In the genomic region with DNA sequence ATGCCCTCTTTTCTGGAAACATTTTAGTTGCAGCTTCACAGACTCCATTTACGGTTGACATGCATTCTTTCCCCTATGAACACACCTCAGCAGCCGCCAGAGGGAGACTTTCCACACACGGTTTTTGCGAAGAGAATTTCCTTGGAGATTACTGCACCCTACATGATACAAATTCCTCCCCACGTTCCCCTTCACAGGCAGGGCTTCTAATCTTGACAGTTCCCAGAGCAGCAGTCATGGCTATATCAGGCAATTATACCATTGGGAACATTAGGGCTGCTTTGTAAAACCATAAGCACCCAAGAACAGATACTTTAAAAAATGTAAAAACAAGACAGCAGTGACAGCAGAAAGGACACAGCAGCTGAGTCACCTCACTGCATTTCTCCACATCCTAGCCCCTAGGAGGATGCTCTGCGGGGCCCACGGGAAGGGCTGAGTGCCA, we compare ENCODE assay signal across 8 cellular contexts.
DNase-seq lines count a peak whose midpoint lies in the region; ATAC-seq and TF ChIP-seq lines count a peak whose summit lies in the region.

No MANE protein-coding gene starts in this region.

- DNase-seq in COLO829 (ENCODE audit: low spot score) = peak; percentile 45
- DNase-seq in H9 = peak; percentile 62
- DNase-seq in PC-3 = peak; percentile 71
- peak; percentile 76 for DNase-seq in colonic mucosa
- DNase-seq in testis = peak; percentile 82
- no peak for DNase-seq in activated effector memory CD4-positive, alpha-beta T cell treated with anti-CD3 and anti-CD28 coated beads, Interleukin-2, amount 50 U/mL, for 16 hours
- DNase-seq in activated CD4-positive, CD25-positive, alpha-beta regulatory T cell treated with anti-CD3 and anti-CD28 coated beads, Interleukin-2, amount 50 U/mL, for 72 hours = no peak

- H3K9ac ChIP-seq in H9 (ENCODE audit: extremely low read depth, insufficient read length, low read length) (no peak overlapping the region), PC-3 (ENCODE audit: low read length) (no peak overlapping the region), colonic mucosa (ENCODE audit: low read depth in 2 of 2, low read length in 2 of 2) (no peak overlapping the region), liver (ENCODE audit: low read depth in 1 of 2, low read length in 2 of 2) (no peak overlapping the region)

- no peaks in the 10 kb centered on the region; the same call in 1 of the 2 replicates for H3K4me1 ChIP-seq in H9 (ENCODE audit: insufficient read depth, low read length)
- no peaks in the 10 kb centered on the region for H3K4me1 ChIP-seq in PC-3 (ENCODE audit: insufficient read depth, low read length)
- no peaks in the 10 kb centered on the region for H3K4me1 ChIP-seq in colonic mucosa
- H3K4me1 ChIP-seq in liver (ENCODE audit: control insufficient read depth in 4 of 4, insufficient read depth in 4 of 4, low read length in 3 of 4) = peaks cover 0 to 3% (median 0%) of the 10 kb centered on the region in 4 donors
- H3K4me1 ChIP-seq in testis = no peaks in the 10 kb centered on the region

- H4K8ac ChIP-seq in H9 (replicated peaks; ENCODE audit: insufficient read length, low read depth, low read length) = no peak overlapping the region

- no peak overlapping the region for H3T11ph ChIP-seq in H9 (ENCODE audit: low read length)

- no peak overlapping the region for H2BK12ac ChIP-seq in H9 (ENCODE audit: insufficient read length, low read depth, low read length)

- H2BK20ac ChIP-seq in H9 (ENCODE audit: low read depth, low read length, poor library complexity, severe bottlenecking) = no peak overlapping the region

- no peak overlapping the region for H2BK15ac ChIP-seq in H9 (ENCODE audit: low read depth, low read length)

- POLR2A ChIA-PET in PC-3 (lab: Charles Lee; ENCODE audit: unreplicated experiment) = no interaction called here

- no CpG with 5 or more reads among the region's 7 CpGs for WGBS in H9 (ENCODE audit: extremely low coverage, insufficient read length, low lambda C conversion rate)
- 13% methylated on average over 7 of the region's 7 CpGs for WGBS in liver
- WGBS in testis, 2 donors = 28 to 37% methylated on average over 7 of the region's 7 CpGs

- no peak overlapping the region for H2BK120ac ChIP-seq in H9 (ENCODE audit: low read depth, low read length, poor library complexity, severe bottlenecking)

- H3K36me3 Mint-ChIP-seq in H9 (ENCODE audit: insufficient read depth in 1 of 3, low read depth in 3 of 3) = peaks cover 0 to 6% (median 5%) of the 10 kb centered on the region in 3 experiments; a peak in 3 of 7 replicates

- no peak overlapping the region for H2BK5ac ChIP-seq in H9 (ENCODE audit: insufficient read length, low read length)

- H3K14ac ChIP-seq in H9 (ENCODE audit: insufficient read depth, low read length) = no peak overlapping the region

- H3K36me3 ChIP-seq in PC-3 (ENCODE audit: low read depth, low read length) (no peaks in the 10 kb centered on the region), colonic mucosa (no peaks in the 10 kb centered on the region), liver (ENCODE audit: control insufficient read depth in 4 of 4, insufficient read depth in 3 of 4, low read depth in 1 of 4, low read length in 3 of 4) (no peaks in the 10 kb centered on the region), testis (ENCODE audit: low read depth, missing control alignments) (no peaks in the 10 kb centered on the region)

- H3K27me3 ChIP-seq in H9 (ENCODE audit: insufficient read depth, low read length) = no peaks in the 10 kb centered on the region
- H3K27me3 ChIP-seq in PC-3 (ENCODE audit: low read length) = peaks cover 21% of the 10 kb centered on the region
- no peaks in the 10 kb centered on the region for H3K27me3 ChIP-seq in colonic mucosa
- H3K27me3 ChIP-seq in liver (ENCODE audit: control insufficient read depth in 4 of 4, insufficient read depth in 4 of 4, low read length in 3 of 4) = no peaks in the 10 kb centered on the region
- no peaks in the 10 kb centered on the region for H3K27me3 ChIP-seq in testis

- H3K23me2 ChIP-seq in H9 (ENCODE audit: insufficient read length, low read depth, low read length, poor library complexity, severe bottlenecking) = no peaks in the 10 kb centered on the region

- H4K5ac ChIP-seq in H9 (ENCODE audit: insufficient read length, low read depth, low read length) = no peak overlapping the region

- peaks cover 9 to 11% of the 10 kb centered on the region in 2 experiments for H3K4me1 Mint-ChIP-seq in H9

- H3K4me3 Mint-ChIP-seq in H9 = no peak overlapping the region

- peak; percentile 92 for ATAC-seq in PC-3

- H3K9me3 Mint-ChIP-seq in H9 = no peaks in the 10 kb centered on the region

- H3K4ac ChIP-seq in H9 (ENCODE audit: low read depth, low read length) = no peak overlapping the region

- H3K4me2 ChIP-seq in H9 (ENCODE audit: insufficient read depth, insufficient read length, low read length) (no peak overlapping the region), PC-3 (ENCODE audit: low read length) (peak overlapping the region; percentile 7; the same call in 1 of the 2 replicates)

- H3K23ac ChIP-seq in H9 (ENCODE audit: insufficient read length, low read depth, low read length) = no peak overlapping the region

- H3K27me3 Mint-ChIP-seq in H9 (ENCODE audit: low read depth) = no peaks in the 10 kb centered on the region

- H3K56ac ChIP-seq in H9 (ENCODE audit: insufficient read length, low read depth, low read length) = no peak overlapping the region

- TF ChIP-seq CTCF in H9 (conservative IDR thresholded peaks at IDR 0.05) (peak; percentile 80), PC-3 (conservative IDR thresholded peaks at IDR 0.05; ENCODE audit: low read depth, low read length) (peak; percentile 92), colonic mucosa (IDR thresholded peaks at IDR 0.05) (peak; percentile 51), liver (IDR thresholded peaks at IDR 0.05; ENCODE audit: low read depth, low read length, missing input control) (peak; percentile 64), testis (IDR thresholded peaks at IDR 0.05) (peak; percentile 39 to 64 (median 58))

- H3K4me3 ChIP-seq in PC-3 (ENCODE audit: low read length) (no peak overlapping the region), colonic mucosa (no peak overlapping the region), liver (ENCODE audit: low read depth in 1 of 3, low read length in 3 of 3) (no peak overlapping the region), testis (no peak overlapping the region)

- H3K9me3 ChIP-seq in H9 (ENCODE audit: control insufficient read depth, low read depth, low read length) (no peaks in the 10 kb centered on the region), PC-3 (ENCODE audit: low read length) (no peaks in the 10 kb centered on the region), colonic mucosa (no peaks in the 10 kb centered on the region), liver (ENCODE audit: control insufficient read depth in 4 of 4, low read length in 3 of 4) (no peaks in the 10 kb centered on the region), testis (no peaks in the 10 kb centered on the region)

- H3F3A ChIP-seq in PC-3 (ENCODE audit: low read length, unreplicated experiment) = no peaks in the 10 kb centered on the region

- peak overlapping the region in 2 of 3 experiments; percentile 44 to 45; a peak in 1 of 7 replicates for H3K27ac Mint-ChIP-seq in H9

- TF ChIP-seq POLR2A in testis (IDR thresholded peaks at IDR 0.05) = no peak

- H4K91ac ChIP-seq in H9 (ENCODE audit: insufficient read length, low read depth, low read length) = no peak overlapping the region

- peak; percentile 85 to 87 for TF ChIP-seq RAD21 in liver (IDR thresholded peaks at IDR 0.05)

- H3K79me2 ChIP-seq in H9 (ENCODE audit: insufficient read depth, low read length) = no peaks in the 10 kb centered on the region
- no peaks in the 10 kb centered on the region for H3K79me2 ChIP-seq in PC-3 (ENCODE audit: low read length)

- BruUV-seq in PC-3 (replicated peaks; lab: Mats Ljungman, UMichigan) = no TSS peak

- H3K9me2 ChIP-seq in PC-3 (replicated peaks; ENCODE audit: low read length) = no peaks in the 10 kb centered on the region

- no peaks in the 10 kb centered on the region for H4K20me1 ChIP-seq in H9 (ENCODE audit: control insufficient read depth, insufficient read depth, insufficient read length)
- no peaks in the 10 kb centered on the region for H4K20me1 ChIP-seq in PC-3 (ENCODE audit: low read length)

- no peaks in the 10 kb centered on the region for H3K79me1 ChIP-seq in H9 (ENCODE audit: insufficient read depth, low read depth, low read length, poor library complexity, severe bottlenecking)

- no peak overlapping the region for H2AFZ ChIP-seq in H9 (ENCODE audit: low read length)
- H2AFZ ChIP-seq in PC-3 (ENCODE audit: low read length) = peak overlapping the region; percentile 33; the same call in 1 of the 2 replicates

- intact Hi-C loops in PC-3 (cut with micrococcal nuclease) (loop anchor here (1.0 kb wide), 2 partner anchors 167 to 295 kb away; no protein-coding TSS in a partner anchor), colonic mucosa (cut with DNase I) (loop anchor here (5.0 kb wide), 2 partner anchors 169 to 299 kb away; no protein-coding TSS in a partner anchor), testis (cut with DNase I; ENCODE audit: low total_unique reads) (no loop called here)

- CTCF ChIA-PET in PC-3 (lab: Charles Lee) = interaction anchor here (0.6 to 1.1 kb wide), 3 partner anchors 25 to 166 kb away, joined by 3 to 4 read pairs (median 4); no protein-coding TSS in a partner anchor

- H3K18ac ChIP-seq in H9 (ENCODE audit: insufficient read length, low read depth, low read length) = no peak overlapping the region

- H2AK5ac ChIP-seq in H9 (ENCODE audit: insufficient read length, low read length) = no peak overlapping the region

- H3K27ac ChIP-seq in H9 (ENCODE audit: insufficient read length, low read depth, low read length) (no peak overlapping the region), PC-3 (ENCODE audit: low read length) (no peak overlapping the region), colonic mucosa (no peak overlapping the region), liver (ENCODE audit: low read depth in 1 of 2, low read length in 2 of 2) (no peak overlapping the region), testis (no peak overlapping the region)

TF ChIP-seq in liver, 16 proteins besides CTCF, POLR2A, EP300 and RAD21:
- no peak for TF ChIP-seq SP1 (IDR thresholded peaks at IDR 0.05)
- no peak for TF ChIP-seq EGR1 (IDR thresholded peaks at IDR 0.05; ENCODE audit: low read depth in 2 of 2)
- no peak for TF ChIP-seq HNF4G (IDR thresholded peaks at IDR 0.05)
- no peak for TF ChIP-seq JUND (IDR thresholded peaks at IDR 0.05)
- TF ChIP-seq NR2F2 (IDR thresholded peaks at IDR 0.05) = no peak
- no peak for TF ChIP-seq HNF4A (conservative IDR thresholded peaks at IDR 0.05)
- no peak for TF ChIP-seq GABPA (IDR thresholded peaks at IDR 0.05 in 1 of 2, conservative IDR thresholded peaks at IDR 0.05 in 1 of 2)

Comparison
In these comparisons a context has a peak if more than half of its experiments do, and no peak if none do; other contexts are left out.
1. DNase-seq: peak in COLO829 (single experiment), H9 (single experiment), PC-3 (single experiment), colonic mucosa (single experiment) and testis (single experiment); none in activated effector memory CD4-positive, alpha-beta T cell treated with anti-CD3 and anti-CD28 coated beads, Interleukin-2, amount 50 U/mL, for 16 hours (single experiment) and activated CD4-positive, CD25-positive, alpha-beta regulatory T cell treated with anti-CD3 and anti-CD28 coated beads, Interleukin-2, amount 50 U/mL, for 72 hours (single experiment).
2. Peak in every context shown above with its lines, with median percentiles within 50 percentile points of each other: CTCF ChIP-seq.